Comparison of ENCODE assay signal across 33 cellular contexts in genomic region chr7:106565428-106565827, GRCh38.
"Had no signal": no experiment of that assay in that cellular context is flagged by ENCODE, and none has a peak within 500 bp of the region (broad histone marks: within the 10 kb centered on the region; RNA-seq: fewer than 3 reads in every experiment).

No MANE protein-coding gene starts in this region.

- H3K9me3 ChIP-seq: adrenal gland, ascending aorta, body of pancreas, breast epithelium had no signal

- FAIRE-seq: astrocyte, bronchial epithelial cell, colon had no signal

- H3K36me3 ChIP-seq: adrenal gland, ascending aorta, brain microvascular endothelial cell, breast epithelium, cardiac muscle cell had no signal

- H3K27me3 ChIP-seq: ascending aorta, body of pancreas, brain microvascular endothelial cell, breast epithelium, cardiac muscle cell had no signal

- ATAC-seq: activated naive CD4-positive, alpha-beta T cell treated with anti-CD3 and anti-CD28 coated beads, Interleukin-2, amount 50 U/mL, for 72 hours; activated naive CD8-positive, alpha-beta T cell treated with anti-CD3 and anti-CD28 coated beads, Interleukin-2, amount 50 U/mL, for 24 hours; activated T-cell treated with anti-CD3 and anti-CD28 coated beads, Interleukin-2, amount 50 U/mL, for 4 hours; activated T-cell treated with anti-CD3 and anti-CD28 coated beads, Interleukin-2, amount 50 U/mL, for 72 hours; activated T-helper 17 cell treated with anti-CD3 and anti-CD28 coated beads, Interleukin-2, amount 50 U/mL, for 72 hours; body of pancreas had no signal

- DNase-seq: activated effector memory CD4-positive, alpha-beta T cell treated with anti-CD3 and anti-CD28 coated beads, Interleukin-2, amount 50 U/mL, for 16 hours; activated effector memory CD4-positive, alpha-beta T cell treated with Interleukin-2 at 50 U/mL for 16 hours; activated gamma-delta T cell; activated gamma-delta T cell treated with Interleukin-2 at 50 U/mL for 16 hours; activated naive CD4-positive, alpha-beta T cell; activated naive CD4-positive, alpha-beta T cell treated with anti-CD3 and anti-CD28 coated beads for 36 hours; activated naive CD4-positive, alpha-beta T cell treated with anti-CD3 and anti-CD28 coated beads, Interleukin-2, amount 10 ng/mL, durations not matched to agents 7 days and 5 days; activated naive CD4-positive, alpha-beta T cell treated with anti-CD3 and anti-CD28 coated beads, Interleukin-2, amount 50 U/mL, for 16 hours; activated naive CD4-positive, alpha-beta T cell treated with Interleukin-2 at 50 U/mL for 16 hours; activated naive CD8-positive, alpha-beta T cell treated with anti-CD3 and anti-CD28 coated beads for 36 hours; activated naive CD8-positive, alpha-beta T cell treated with anti-CD3 and anti-CD28 coated beads, Interleukin-2, amount 10 ng/mL, durations not matched to agents 7 days and 5 days; activated naive CD8-positive, alpha-beta T cell treated with anti-CD3 and anti-CD28 coated beads, Interleukin-2, amount 50 U/mL, for 24 hours; activated T-cell treated with anti-CD3 and anti-CD28 coated beads, Interleukin-2, amount 50 U/mL, for 4 hours; activated T-cell treated with anti-CD3 and anti-CD28 coated beads, Interleukin-2, amount 50 U/mL, for 48 hours; activated T-cell treated with anti-CD3 and anti-CD28 coated beads, Interleukin-2, amount 50 U/mL, for 72 hours; adrenal gland; amniotic stem cell; amygdala; anterior cingulate cortex; aorta; body of pancreas; brain microvascular endothelial cell; caudate nucleus; central memory CD4-positive, alpha-beta T cell; cerebellar nuclear complex had no signal

- H3K4me1 ChIP-seq: adrenal gland, ascending aorta had no signal

- H3K27ac ChIP-seq: adrenal gland, ascending aorta, body of pancreas, brain microvascular endothelial cell, breast epithelium, cardiac muscle cell had no signal

- H3K4me3 ChIP-seq: adrenal gland, ascending aorta, body of pancreas, breast epithelium, cardiac muscle cell had no signal
